ENCODE assay signal across 24 cellular contexts in the genomic region with DNA sequence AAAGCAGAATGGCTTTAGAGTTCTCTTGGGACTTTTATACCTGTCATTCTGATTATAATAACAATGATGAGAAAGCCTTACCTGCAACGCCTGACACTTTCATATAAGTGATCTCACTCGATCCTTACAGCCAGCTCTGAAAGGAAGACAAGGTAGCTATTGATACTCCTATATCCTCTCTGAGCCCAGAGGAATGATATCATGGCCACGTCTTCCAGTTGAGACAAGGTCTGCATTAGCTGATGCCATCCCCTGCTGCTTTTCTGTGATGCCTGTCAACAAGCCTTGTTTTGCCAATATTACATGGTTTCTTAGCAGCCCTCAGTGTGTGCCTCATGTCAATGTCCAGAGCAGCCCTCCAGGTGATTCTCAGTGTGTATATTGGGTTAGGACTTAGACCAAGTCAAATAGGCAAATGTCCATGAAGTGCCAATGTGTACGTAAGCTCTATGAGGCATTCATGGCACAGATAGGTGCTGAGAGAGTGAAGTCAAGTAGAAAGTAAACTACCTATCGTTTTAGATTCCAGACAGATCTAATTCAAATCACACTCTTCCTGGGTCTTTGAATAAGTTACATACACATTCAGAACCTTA.
"Had no signal": no experiment of that assay in that cellular context is flagged by ENCODE, and none has a peak within 500 bp of the region (broad histone marks: within the 10 kb centered on the region; RNA-seq: fewer than 3 reads in every experiment).

No MANE protein-coding gene starts in this region.

- DNase-seq: cortex of kidney; effector memory CD8-positive, alpha-beta T cell; erythroblast; hypothalamus; immature natural killer cell; islet precursor cell; mesenchymal stem cell; mucosa of descending colon; naive B cell; sigmoid colon; stimulated activated CD4-positive, alpha-beta T cell treated with anti-CD3 and anti-CD28 coated beads, Interleukin-2, amount 100 ng/mL, for 24 hours; stimulated activated CD4-positive, alpha-beta T cell treated with anti-CD3 and anti-CD28 coated beads, Interleukin-4, amount 100 ng/mL, for 24 hours; stimulated activated naive CD4-positive, alpha-beta T cell treated with Interleukin-2 at 50 U/mL for 16 hours; stomach; thyroid gland; trophoblast cell had no signal

- FAIRE-seq: endometrium, frontal cortex had no signal

- ATAC-seq: effector memory CD8-positive, alpha-beta T cell; mucosa of descending colon; natural killer cell treated with Interleukin-12 subunit alpha and Interleukin-12 subunit beta and Interleukin-15 and Interleukin-18, amount 100 ng/mL, for 72 hours; stimulated activated effector memory CD8-positive, alpha-beta T cell treated with anti-CD3 and anti-CD28 coated beads, Interleukin-12 subunit alpha, Interleukin-12 subunit beta, amount 100 ng/mL, for 72 hours had no signal

- H3K9me3 ChIP-seq: mucosa of descending colon, prostate gland, right atrium auricular region, sigmoid colon, thyroid gland, vagina had no signal

- H3K27ac ChIP-seq: neural progenitor cell, prostate gland, right atrium auricular region, sigmoid colon, stomach, thyroid gland, vagina had no signal

- H3K36me3 ChIP-seq: neural progenitor cell, prostate gland, right atrium auricular region, sigmoid colon, stomach, thyroid gland, vagina had no signal

- H3K27me3 ChIP-seq: neural progenitor cell, right atrium auricular region, sigmoid colon, stomach, thyroid gland, vagina had no signal

- H3K4me1 ChIP-seq: neural progenitor cell, prostate gland, right atrium auricular region, sigmoid colon, stomach, thyroid gland, vagina had no signal

- H3K4me3 ChIP-seq: mucosa of descending colon, neural progenitor cell, prostate gland, right atrium auricular region, sigmoid colon, stomach, thyroid gland, vagina had no signal
